In the genomic region with DNA sequence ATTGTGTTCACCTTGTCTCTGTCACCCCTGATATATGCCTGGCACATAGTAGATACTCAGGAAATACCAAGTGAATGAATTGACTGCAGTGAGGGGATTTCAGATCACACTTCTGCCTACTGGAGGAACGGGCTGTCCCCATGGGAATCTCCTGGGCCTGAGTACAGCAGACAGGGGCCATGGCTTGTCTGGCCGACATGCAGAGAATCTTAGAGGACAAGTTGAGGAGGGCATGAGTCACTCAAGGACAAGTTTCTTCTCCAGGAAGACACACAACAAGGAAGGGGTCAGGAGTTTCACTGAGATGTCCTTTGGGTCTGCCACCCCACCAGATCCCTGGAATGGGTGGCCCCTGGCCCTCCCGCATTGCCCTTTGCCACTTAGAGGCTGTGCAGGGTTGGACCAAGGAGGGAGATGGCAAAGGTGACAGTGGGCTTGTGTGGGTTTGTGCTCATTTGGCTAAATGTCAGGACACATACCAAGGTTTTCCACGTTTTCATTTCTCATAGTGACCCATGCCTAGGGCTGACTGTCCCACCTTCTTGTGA, we compare ENCODE assay signal across 21 cellular contexts. TPM values are rescaled to one million over a fixed set of nuclear protein-coding genes. Genes with fewer than 3 reads are reported as not detected.
DNase-seq lines count a peak whose midpoint lies in the region; ATAC-seq, FAIRE-seq and TF ChIP-seq lines count a peak whose summit lies in the region.
"Had no signal": no experiment of that assay in that cellular context is flagged by ENCODE, and none has a peak within 500 bp of the region (broad histone marks: within the 10 kb centered on the region; RNA-seq: fewer than 3 reads in every experiment).

No MANE protein-coding gene starts in this region.

- H3K27me3 ChIP-seq in aorta (ENCODE audit: control insufficient read depth in 1 of 2, insufficient read depth in 2 of 2, low read length in 1 of 2) = no peaks in the 10 kb centered on the region
- H3K27me3 ChIP-seq: uterus had no signal

- no peak for FAIRE-seq in RCC 7860 (lab: Jason Lieb, UNC)
- FAIRE-seq: K562, small intestine had no signal

- peak overlapping the region; percentile 96 for H3K27ac Mint-ChIP-seq in mesothelial cell of epicardium
- H3K27ac Mint-ChIP-seq in activated T-helper 17 cell treated with anti-CD3 and anti-CD28 coated beads, Interleukin-2, amount 50 U/mL, for 72 hours = no peak overlapping the region
- H3K27ac Mint-ChIP-seq: CD4-positive, alpha-beta memory T cell had no signal

- no peak overlapping the region for H3K4me3 ChIP-seq in aorta (ENCODE audit: low read length in 2 of 2)
- H3K4me3 ChIP-seq: K562, SJCRH30, uterus had no signal

- peak; percentile 37 for DNase-seq in AG08395 (ENCODE audit: low spot score)
- DNase-seq in RCC 7860 (ENCODE audit: low spot score) = peak; percentile 17
- DNase-seq in ecto neural progenitor cell (ENCODE audit: low spot score) = peak; percentile 22
- DNase-seq in mesothelial cell of epicardium (ENCODE audit: low spot score in 2 of 2, unreplicated experiment in 2 of 2) = no peak
- DNase-seq in kidney glomerular epithelial cell (lab: John Stamatoyannopoulos, UW) = no peak
- DNase-seq in amniotic stem cell (lab: John Stamatoyannopoulos, UW) = no peak
- DNase-seq in aorta = no peak
- DNase-seq: CD4-positive, alpha-beta memory T cell; central memory CD4-positive, alpha-beta T cell; effector memory CD4-positive, alpha-beta T cell; NCI-H1694; NCI-H774; SJCRH30; small intestine; uterus had no signal

- H3K4me1 Mint-ChIP-seq in mesothelial cell of epicardium = peaks cover 36% of the 10 kb centered on the region
- H3K4me1 Mint-ChIP-seq in activated T-helper 17 cell treated with anti-CD3 and anti-CD28 coated beads, Interleukin-2, amount 50 U/mL, for 72 hours = no peaks in the 10 kb centered on the region
- H3K4me1 Mint-ChIP-seq: CD4-positive, alpha-beta memory T cell had no signal

- TF ChIP-seq CTCF in mesothelial cell of epicardium (IDR thresholded peaks at IDR 0.05; ENCODE audit: unreplicated experiment) = no peak

- ATAC-seq in activated T-helper 17 cell treated with anti-CD3 and anti-CD28 coated beads, Interleukin-2, amount 50 U/mL, for 72 hours (replicated peaks) = no peak
- ATAC-seq in aorta (ENCODE audit: low FRiP score) = no peak
- ATAC-seq: K562 had no signal

- peaks cover 17% of the 10 kb centered on the region for H3K9me3 Mint-ChIP-seq in mesothelial cell of epicardium
- H3K9me3 Mint-ChIP-seq in activated T-helper 17 cell treated with anti-CD3 and anti-CD28 coated beads, Interleukin-2, amount 50 U/mL, for 72 hours = peaks cover 19% of the 10 kb centered on the region

- intact Hi-C loops in aorta (cut with DNase I) = no loop called here

- 42 to 46% methylated on average over 4 of the region's 4 CpGs for WGBS in aorta, 2 donors

- H3K27me3 Mint-ChIP-seq in mesothelial cell of epicardium (ENCODE audit: low read depth) = peaks cover 2% of the 10 kb centered on the region
- H3K27me3 Mint-ChIP-seq in activated T-helper 17 cell treated with anti-CD3 and anti-CD28 coated beads, Interleukin-2, amount 50 U/mL, for 72 hours = peaks cover 9% of the 10 kb centered on the region

- H3K36me3 ChIP-seq in aorta (ENCODE audit: control insufficient read depth in 1 of 2, insufficient read depth in 2 of 2, low read length in 1 of 2) = no peaks in the 10 kb centered on the region
- H3K36me3 ChIP-seq: SJCRH30, uterus had no signal

- no peaks in the 10 kb centered on the region for H3K4me1 ChIP-seq in aorta (ENCODE audit: control insufficient read depth in 1 of 2, insufficient read depth in 2 of 2, low read length in 2 of 2)
- H3K4me1 ChIP-seq: SJCRH30, uterus had no signal

- H3K27ac ChIP-seq in aorta (ENCODE audit: low read depth in 1 of 2, low read length in 2 of 2) = no peak overlapping the region
- H3K27ac ChIP-seq: SJCRH30, uterus had no signal

- peaks cover 7% of the 10 kb centered on the region for H3K36me3 Mint-ChIP-seq in mesothelial cell of epicardium
- no peaks in the 10 kb centered on the region for H3K36me3 Mint-ChIP-seq in activated T-helper 17 cell treated with anti-CD3 and anti-CD28 coated beads, Interleukin-2, amount 50 U/mL, for 72 hours (ENCODE audit: low read depth)

- H3K9me3 ChIP-seq in aorta (ENCODE audit: control insufficient read depth, low read length) = peaks cover 2% of the 10 kb centered on the region
- H3K9me3 ChIP-seq: SJCRH30, uterus had no signal

- no peak overlapping the region for H3K4me3 Mint-ChIP-seq in mesothelial cell of epicardium
- no peak overlapping the region for H3K4me3 Mint-ChIP-seq in activated T-helper 17 cell treated with anti-CD3 and anti-CD28 coated beads, Interleukin-2, amount 50 U/mL, for 72 hours
- H3K4me3 Mint-ChIP-seq: CD4-positive, alpha-beta memory T cell; nephron had no signal

RNA-seq across cellular contexts. Expression of a gene that starts 20.8 kb away (rescaled TPM):
- 7.4 to 8.8 TPM (median 8.7 TPM) in 3 replicates for total RNA-seq in mesothelial cell of epicardium
- total RNA-seq in activated T-helper 17 cell treated with anti-CD3 and anti-CD28 coated beads, Interleukin-2, amount 50 U/mL, for 72 hours = not detected
- not detected for total RNA-seq in aorta
- not detected for polyA plus RNA-seq in aorta
- total RNA-seq: CD4-positive, alpha-beta memory T cell; K562; mesenteric fat pad; posterior vena cava; T-helper 2 cell treated with Interferon-gamma antibody and Interleukin-4, amounts not matched to agents 100 ng/mL and 5 ng/mL, for 36 hours had no signal
- polyA plus RNA-seq: CD4-positive, alpha-beta memory T cell had no signal

Comparison
In these comparisons a context has a peak if more than half of its experiments do, and no peak if none do; other contexts are left out.
1. DNase-seq: peak in AG08395 (single experiment), RCC 7860 (single experiment) and ecto neural progenitor cell (single experiment); none in mesothelial cell of epicardium (0 of 2), kidney glomerular epithelial cell (single experiment), amniotic stem cell (single experiment) and aorta (0 of 2).